Comparison of ENCODE assay signal across 9 cellular contexts in genomic region chr6:35096129-35096852, GRCh38. TPM values are rescaled to one million over a fixed set of nuclear protein-coding genes. Genes with fewer than 3 reads are reported as not detected.
DNase-seq lines count a peak whose midpoint lies in the region; ATAC-seq lines count a peak whose summit lies in the region.
"Had no signal": no experiment of that assay in that cellular context is flagged by ENCODE, and none has a peak within 500 bp of the region (broad histone marks: within the 10 kb centered on the region; RNA-seq: fewer than 3 reads in every experiment).

No MANE protein-coding gene starts in this region.

- H3K9ac ChIP-seq in HUES48 (ENCODE audit: low read depth, low read length), result no peak overlapping the region

- H3K36me3 ChIP-seq in HUES48 (ENCODE audit: control insufficient read depth, insufficient read depth, low read length), result no peaks in the 10 kb centered on the region

- no peaks in the 10 kb centered on the region for H3K27me3 ChIP-seq in HUES48 (ENCODE audit: control insufficient read depth, insufficient read depth, low read length)

- no peaks in the 10 kb centered on the region for H3K9me3 ChIP-seq in HUES48 (ENCODE audit: control insufficient read depth, insufficient read depth, low read length)

- ATAC-seq in activated CD4-positive, CD25-positive, alpha-beta regulatory T cell treated with anti-CD3 and anti-CD28 coated beads, Interleukin-2, amount 50 U/mL, for 24 hours, result no peak

- peaks cover 16% of the 10 kb centered on the region for H3K4me1 ChIP-seq in HUES48 (ENCODE audit: control insufficient read depth, insufficient read depth, low read length)

- DNase-seq in ACHN (peak; percentile 28), amniotic epithelial cell (ENCODE audit: low read depth) (peak; percentile 86), iPS-NIHi7 (ENCODE audit: extremely low spot score) (peak; percentile 14), ureter (ENCODE audit: low spot score) (no peak), HUDEP-2 (lab: John Stamatoyannopoulos, UW; ENCODE audit: unreplicated experiment in 76 of 76) (no peak), Ammon's horn (ENCODE audit: low spot score) (no peak)

- in situ Hi-C loops in ACHN (cut with HindIII; ENCODE audit: low pct_ligation_motif_present, low pct_unique_long_range_greater_than_20kb, low sequenced_read_pairs), result no loop called here

- H3K4me3 ChIP-seq in HUES48 (ENCODE audit: low read depth, low read length), result no peak overlapping the region

- peak overlapping the region; percentile 56 for H3K27ac ChIP-seq in HUES48 (ENCODE audit: low read depth, low read length)

RNA-seq across cellular contexts. Expression of gene TCP11, which starts 44.8 kb away (rescaled TPM):
- total RNA-seq in ureter, result not detected
- total RNA-seq: mucosa of gallbladder had no signal

Comparison
In these comparisons a context has a peak if more than half of its experiments do, and no peak if none do; other contexts are left out.
1. DNase-seq: peak in ACHN (single experiment), amniotic epithelial cell (single experiment) and iPS-NIHi7 (single experiment); none in ureter (single experiment), HUDEP-2 (0 of 76) and Ammon's horn (single experiment).